ENCODE assay signal across 8 cellular contexts in the genomic region with DNA sequence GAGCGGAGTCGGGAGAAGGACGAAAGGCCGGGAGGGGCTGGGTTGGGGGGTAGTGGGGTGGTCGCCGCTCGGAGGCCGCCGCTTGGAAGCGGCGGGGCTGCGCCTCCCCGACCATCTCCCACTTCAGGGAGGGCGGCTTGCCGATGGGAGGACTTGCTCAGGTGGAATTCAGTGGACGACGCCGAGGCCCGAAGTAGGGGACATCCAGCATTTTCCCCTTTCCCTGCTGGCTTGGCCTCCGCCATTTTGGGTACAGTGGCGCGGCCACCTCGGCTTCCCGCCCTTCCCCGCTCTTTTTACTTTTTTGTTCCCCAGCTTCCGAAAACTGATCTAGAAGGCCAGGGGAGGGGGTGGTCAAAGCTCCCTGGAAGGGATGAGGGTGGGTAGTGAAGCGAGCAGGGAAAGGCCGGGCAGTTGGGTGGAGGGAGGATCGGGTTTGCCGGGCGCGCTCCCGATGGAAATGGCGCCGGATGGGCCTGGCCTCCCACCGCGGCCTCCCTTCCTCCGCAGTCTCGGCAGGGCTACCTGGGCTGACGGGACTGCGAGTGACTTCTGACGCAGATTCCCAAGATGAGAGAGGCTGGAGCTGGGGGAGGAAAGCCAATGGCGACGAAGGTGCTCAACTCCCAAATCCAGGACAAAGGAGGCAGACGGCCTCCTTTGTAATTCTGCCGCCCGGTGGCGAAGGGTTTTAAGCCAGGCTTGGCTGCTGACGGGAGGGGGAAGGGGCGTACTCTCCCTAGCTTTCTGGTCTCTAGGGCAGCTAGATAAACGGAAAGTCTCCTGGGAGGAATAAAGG. TPM values are rescaled to one million over a fixed set of nuclear protein-coding genes. Genes with fewer than 3 reads are reported as not detected.
DNase-seq lines count a peak whose midpoint lies in the region; ATAC-seq and TF ChIP-seq lines count a peak whose summit lies in the region.

TSS of gene PBLD (minus strand) at position 670 of the 799 bp plus-strand sequence. CDS start 26,084 bp downstream, outside the sequence.

- H3K4me1 ChIP-seq in body of pancreas, result peaks cover 57% of the 10 kb centered on the region
- H3K4me1 ChIP-seq in gastrocnemius medialis, result peaks cover 51 to 59% of the 10 kb centered on the region in 2 donors

- TF ChIP-seq CTCF in GM12872 (IDR thresholded peaks at IDR 0.05; ENCODE audit: insufficient read depth, low read depth, low read length) (peak; percentile 60), body of pancreas (IDR thresholded peaks at IDR 0.05) (peak in 6 of 7 experiments; percentile 17 to 80 (median 54)), gastrocnemius medialis (IDR thresholded peaks at IDR 0.05 in 4 of 5, conservative IDR thresholded peaks at IDR 0.05 in 1 of 5) (peak in 4 of 5 experiments; percentile 29 to 56 (median 52))

- H3K27me3 ChIP-seq in body of pancreas, result no peaks in the 10 kb centered on the region
- H3K27me3 ChIP-seq in gastrocnemius medialis, result no peaks in the 10 kb centered on the region

- 0% methylated on average over 26 to 51 of the region's 51 CpGs for WGBS in body of pancreas, 2 donors

- H3K4me3 ChIP-seq in body of pancreas (peak within 1 kb of the TSS; percentile 55 to 75), iPS-11a (ENCODE audit: low read depth, low read length) (peak within 1 kb of the TSS; percentile 95), gastrocnemius medialis (peak within 1 kb of the TSS; percentile 94 to 98 (median 97))

- in situ Hi-C loops in gastrocnemius medialis (cut with MboI; ENCODE audit: low sequenced_read_pairs in 4 of 4), result loop anchor here in 2 of 4 donors (25.0 kb wide), 2 partner anchors 270 to 445 kb away; partner anchors contain the start of gene SIRT1 (in 1 of the 2)

- intact Hi-C loops in body of pancreas (cut with DNase I) (no loop called here), gastrocnemius medialis (cut with DNase I; ENCODE audit: low total_unique reads) (loop anchor here (2.0 to 10.0 kb wide), 6 partner anchors 75 to 668 kb away; partner anchors contain the start of genes CCAR1, HERC4 and RUFY2)

- H3K9me3 ChIP-seq in body of pancreas (no peaks in the 10 kb centered on the region), gastrocnemius medialis (no peaks in the 10 kb centered on the region)

- DNase-seq in NCI-H146 (lab: John Stamatoyannopoulos, UW), result peak; percentile 89
- DNase-seq in T-helper 9 cell, result peak; percentile 46
- peak; percentile 75 to 83 (median 78) for DNase-seq in body of pancreas
- peak; percentile 57 to 66 for DNase-seq in gastrocnemius medialis

- H3K36me3 ChIP-seq in body of pancreas (replicated peaks in 1 of 2; ENCODE audit: insufficient read depth in 1 of 2, low read depth in 2 of 2) (no peaks in the 10 kb centered on the region), gastrocnemius medialis (no peaks in the 10 kb centered on the region)

- H3K27ac ChIP-seq in body of pancreas (peak within 1 kb of the TSS; percentile 93 to 99 (median 96)), gastrocnemius medialis (peak within 1 kb of the TSS; percentile 99 to 100 (median 100))

- ATAC-seq in HG02798 (IDR thresholded peaks at IDR 0.05; ENCODE audit: poor library complexity, unreplicated experiment) (peak; percentile 22), body of pancreas (peak; percentile 43), gastrocnemius medialis (peak; percentile 47 to 50), HG03378 (IDR thresholded peaks at IDR 0.05; ENCODE audit: unreplicated experiment) (no peak)

- peak; percentile 69 to 85 (median 81) for TF ChIP-seq POLR2A in body of pancreas (IDR thresholded peaks at IDR 0.05)
- peak; percentile 33 to 62 for TF ChIP-seq POLR2A in gastrocnemius medialis (IDR thresholded peaks at IDR 0.05)

RNA-seq across cellular contexts. Expression of gene PBLD, which starts in this region (rescaled TPM):
- total RNA-seq in body of pancreas (10 to 100 TPM; 32.2 to 41.2 TPM), gastrocnemius medialis (1 to 10 TPM; 1.9 to 4.8 (median 3.0) TPM)

Comparison
In these comparisons a context has a peak if more than half of its experiments do, and no peak if none do; other contexts are left out.
1. RNA of gene PBLD (total RNA-seq): 32.2 to 41.2 TPM in body of pancreas; 1.9 to 4.8 TPM in gastrocnemius medialis; every median in the first group is over 4 times any median in the second.
2. Peak in every context shown above with its lines, with median percentiles within 50 percentile points of each other: CTCF ChIP-seq, DNase-seq and H3K4me3 ChIP-seq.